In genomic region chr20:43667341-43668132, GRCh38 we compare ENCODE assay signal across 10 cellular contexts. TPM values are rescaled to one million over a fixed set of nuclear protein-coding genes. Genes with fewer than 3 reads are reported as not detected.
DNase-seq lines count a peak whose midpoint lies in the region; ATAC-seq and TF ChIP-seq lines count a peak whose summit lies in the region.
"Had no signal": no experiment of that assay in that cellular context is flagged by ENCODE, and none has a peak within 500 bp of the region (broad histone marks: within the 10 kb centered on the region; RNA-seq: fewer than 3 reads in every experiment).

No MANE protein-coding gene starts in this region.

- TSS peak; percentile 52 for BruUV-seq in OCI-LY7 (replicated peaks; lab: Mats Ljungman, UMichigan)

- no peaks in the 10 kb centered on the region for H3K9me2 ChIP-seq in OCI-LY7 (ENCODE audit: insufficient read depth, low read length)

- H4K20me1 ChIP-seq in OCI-LY7 (ENCODE audit: insufficient read depth, low read length): peaks cover 24% of the 10 kb centered on the region; the same call in 1 of the 2 replicates

- no peaks in the 10 kb centered on the region for H3K9me3 ChIP-seq in OCI-LY7 (ENCODE audit: low read length)
- no peaks in the 10 kb centered on the region for H3K9me3 ChIP-seq in effector memory CD4-positive, alpha-beta T cell (ENCODE audit: control insufficient read depth, low read length)

- TF ChIP-seq CTCF in AG10803 (conservative IDR thresholded peaks at IDR 0.05; ENCODE audit: low read length) (no peak), GM12875 (IDR thresholded peaks at IDR 0.05; ENCODE audit: borderline replicate concordance, insufficient read depth, low read depth, low read length) (no peak), OCI-LY7 (conservative IDR thresholded peaks at IDR 0.05; ENCODE audit: low read length) (no peak), progenitor cell of endocrine pancreas (IDR thresholded peaks at IDR 0.05; ENCODE audit: unreplicated experiment) (no peak)

- no peak overlapping the region for H3K27ac Mint-ChIP-seq in progenitor cell of endocrine pancreas

- peaks cover 55% of the 10 kb centered on the region for H3K79me2 ChIP-seq in OCI-LY7 (ENCODE audit: insufficient read depth, low read depth, low read length)

- H3K27me3 ChIP-seq in effector memory CD4-positive, alpha-beta T cell (replicated peaks; ENCODE audit: control insufficient read depth, insufficient read depth, low read length, poor library complexity, severe bottlenecking): no peaks in the 10 kb centered on the region

- H3K4me2 ChIP-seq in OCI-LY7 (ENCODE audit: low read length): peak overlapping the region; percentile 86

- H3K27me3 Mint-ChIP-seq in progenitor cell of endocrine pancreas: peaks cover 16% of the 10 kb centered on the region

- no peak overlapping the region for H2AFZ ChIP-seq in OCI-LY7 (ENCODE audit: low read length)

- ATAC-seq in HG02938 (IDR thresholded peaks at IDR 0.05; ENCODE audit: unreplicated experiment): peak; percentile 20

- H3K4me3 ChIP-seq in AG10803 (ENCODE audit: low read length) (peak overlapping the region; percentile 41), GM12875 (ENCODE audit: low read depth, low read length) (peak overlapping the region; percentile 77), OCI-LY7 (ENCODE audit: low read depth, low read length, poor library complexity, severe bottlenecking) (peak overlapping the region; percentile 96)
- H3K4me3 ChIP-seq in effector memory CD4-positive, alpha-beta T cell (ENCODE audit: insufficient read depth, low read depth, low read length, poor library complexity, severe bottlenecking): peak overlapping the region; percentile 7

- H3K9me3 Mint-ChIP-seq in progenitor cell of endocrine pancreas (ENCODE audit: low read depth): no peaks in the 10 kb centered on the region

- intact Hi-C loops in OCI-LY7 (cut with micrococcal nuclease; ENCODE audit: unreplicated experiment): loop anchor here (1.0 to 2.0 kb wide), 2 partner anchors 15 to 43 kb away; no protein-coding TSS in a partner anchor

- peaks cover 1% of the 10 kb centered on the region for H3K4me1 Mint-ChIP-seq in progenitor cell of endocrine pancreas (ENCODE audit: low read depth)

- POLR2A ChIA-PET in OCI-LY7 (lab: Charles Lee): interaction anchor here (0.6 to 1.1 kb wide), 6 partner anchors 12 to 66 kb away, joined by 3 to 9 read pairs (median 4); no protein-coding TSS in a partner anchor

- peaks cover 53% of the 10 kb centered on the region for H3K36me3 ChIP-seq in OCI-LY7 (ENCODE audit: insufficient read depth, low read length)
- H3K36me3 ChIP-seq in effector memory CD4-positive, alpha-beta T cell (ENCODE audit: control insufficient read depth, insufficient read depth, low read length): no peaks in the 10 kb centered on the region

- CTCF ChIA-PET in OCI-LY7 (lab: Charles Lee; ENCODE audit: unreplicated experiment): interaction anchor here (0.5 kb wide), 1 partner anchor 108 kb away, joined by 7 read pairs; no protein-coding TSS in a partner anchor

- peaks cover 61% of the 10 kb centered on the region for H3K4me1 ChIP-seq in OCI-LY7 (ENCODE audit: insufficient read depth, low read length, poor library complexity, severe bottlenecking)
- H3K4me1 ChIP-seq in effector memory CD4-positive, alpha-beta T cell (ENCODE audit: control insufficient read depth, insufficient read depth, low read length, poor library complexity, severe bottlenecking): peaks cover 11% of the 10 kb centered on the region

- no peak for DNase-seq in AG10803 (ENCODE audit: low read depth)
- peak; percentile 84 for DNase-seq in OCI-LY7 (ENCODE audit: low spot score)
- no peak for DNase-seq in effector memory CD4-positive, alpha-beta T cell
- no peak for DNase-seq in progenitor cell of endocrine pancreas (ENCODE audit: low spot score, unreplicated experiment)
- no peak for DNase-seq in RKO (ENCODE audit: low spot score)
- DNase-seq in G401 (ENCODE audit: low spot score): no peak

- peaks cover 1% of the 10 kb centered on the region for H3K36me3 Mint-ChIP-seq in progenitor cell of endocrine pancreas (ENCODE audit: insufficient read depth)

- H3K27ac ChIP-seq in OCI-LY7 (ENCODE audit: low read depth, low read length, poor library complexity, severe bottlenecking): peak overlapping the region; percentile 85
- no peak overlapping the region for H3K27ac ChIP-seq in effector memory CD4-positive, alpha-beta T cell (ENCODE audit: insufficient read depth, low read length, poor library complexity, severe bottlenecking)

- in situ Hi-C loops in G401 (cut with HindIII; ENCODE audit: low sequenced_read_pairs): no loop called here

- peak overlapping the region; percentile 67 for H3K4me3 Mint-ChIP-seq in progenitor cell of endocrine pancreas (ENCODE audit: low read depth)

RNA-seq across cellular contexts. Expression of gene MYBL2, which starts 0.6 kb away (rescaled TPM):
- total RNA-seq in OCI-LY7 (2014; rRNA removed; shearing (Covaris generic)): 226 and 268 TPM in 2 replicates
- 450 and 472 TPM in 2 replicates for total RNA-seq in OCI-LY7 (2022)
- 43.3 and 44.4 TPM in 2 replicates for total RNA-seq in progenitor cell of endocrine pancreas
- total RNA-seq in G401 (2014; rRNA removed; shearing (Covaris generic)): 28.0 and 36.1 TPM in 2 replicates

RNA-seq across cellular contexts. Expression of gene GTSF1L, which starts 59.3 kb away (rescaled TPM):
- 0.21 and 3.1 TPM in 2 replicates for total RNA-seq in OCI-LY7 (2014; rRNA removed; shearing (Covaris generic))
- total RNA-seq in OCI-LY7 (2022) (3.3 and 4.0 TPM in 2 replicates), progenitor cell of endocrine pancreas (not detected in 2 replicates)
- not detected in 2 replicates for total RNA-seq in G401 (2014; rRNA removed; shearing (Covaris generic))
- total RNA-seq: SK-MEL-5, skeletal muscle tissue had no signal

Comparison
In these comparisons a context has a peak if more than half of its experiments do, and no peak if none do; other contexts are left out.
1. H3K4me3 ChIP-seq: peak in every context shown above with its lines; median percentile 96 in OCI-LY7; 77 in GM12875; 41 in AG10803; 7 in effector memory CD4-positive, alpha-beta T cell.